In genomic region chr1:66251521-66251920, GRCh38 we compare ENCODE assay signal across 13 cellular contexts.
DNase-seq lines count a peak whose midpoint lies in the region; ATAC-seq, FAIRE-seq and TF ChIP-seq lines count a peak whose summit lies in the region.
"Had no signal": no experiment of that assay in that cellular context is flagged by ENCODE, and none has a peak within 500 bp of the region (broad histone marks: within the 10 kb centered on the region; RNA-seq: fewer than 3 reads in every experiment).

No MANE protein-coding gene starts in this region.

- no peaks in the 10 kb centered on the region for H3K27me3 Mint-ChIP-seq in CD4-positive, CD25-positive, alpha-beta regulatory T cell
- H3K27me3 Mint-ChIP-seq in CD8-positive, alpha-beta T cell (ENCODE audit: low read depth) = no peaks in the 10 kb centered on the region
- H3K27me3 Mint-ChIP-seq in CD4-positive, alpha-beta memory T cell = peaks cover 0 to 2% of the 10 kb centered on the region in 2 donors

- CTCF ChIA-PET in CD8-positive, alpha-beta T cell (lab: Charles Lee) = interaction anchor here (0.5 to 23.9 kb wide), 15 partner anchors 9 to 291 kb away, joined by 3 to 677 read pairs (median 5); no protein-coding TSS in a partner anchor
- CTCF ChIA-PET in CD4-positive, alpha-beta memory T cell (lab: Charles Lee; ENCODE audit: partially characterized antibody) = interaction anchor here (0.8 to 30.4 kb wide), 14 partner anchors 8 to 296 kb away, joined by 3 to 874 read pairs (median 9); no protein-coding TSS in a partner anchor

- H3K9me3 ChIP-seq in CD4-positive, CD25-positive, alpha-beta regulatory T cell (ENCODE audit: control insufficient read depth in 2 of 2, low read length in 2 of 2) = no peaks in the 10 kb centered on the region
- H3K9me3 ChIP-seq in CD8-positive, alpha-beta T cell (ENCODE audit: low read length) = no peaks in the 10 kb centered on the region
- no peaks in the 10 kb centered on the region for H3K9me3 ChIP-seq in CD4-positive, alpha-beta memory T cell (ENCODE audit: control insufficient read depth in 1 of 2, low read length in 2 of 2)

- H3K27me3 ChIP-seq in CD4-positive, CD25-positive, alpha-beta regulatory T cell (ENCODE audit: control insufficient read depth, insufficient read depth, low read length) = no peaks in the 10 kb centered on the region
- H3K27me3 ChIP-seq in bronchial epithelial cell (ENCODE audit: control insufficient read depth, insufficient read depth, low read length) = no peaks in the 10 kb centered on the region
- no peaks in the 10 kb centered on the region for H3K27me3 ChIP-seq in CD8-positive, alpha-beta T cell (ENCODE audit: insufficient read depth, low read length)
- H3K27me3 ChIP-seq in CD4-positive, alpha-beta memory T cell (ENCODE audit: insufficient read depth, low read length) = no peaks in the 10 kb centered on the region

- no peak for TF ChIP-seq CTCF in bronchial epithelial cell (IDR thresholded peaks at IDR 0.05; ENCODE audit: insufficient read depth, low read length, severe bottlenecking)
- TF ChIP-seq CTCF in CD8-positive, alpha-beta T cell (IDR thresholded peaks at IDR 0.05) = no peak

- peaks cover 14% of the 10 kb centered on the region for H3K4me1 ChIP-seq in CD4-positive, CD25-positive, alpha-beta regulatory T cell (ENCODE audit: control insufficient read depth, insufficient read depth, low read length, poor library complexity, severe bottlenecking)
- peaks cover 11% of the 10 kb centered on the region for H3K4me1 ChIP-seq in CD8-positive, alpha-beta T cell (ENCODE audit: insufficient read depth, low read length)
- H3K4me1 ChIP-seq in CD4-positive, alpha-beta memory T cell (ENCODE audit: insufficient read depth, low read length) = peaks cover 45% of the 10 kb centered on the region

- peak overlapping the region; percentile 2 to 61 (median 46) for H3K27ac Mint-ChIP-seq in CD4-positive, CD25-positive, alpha-beta regulatory T cell
- no peak overlapping the region for H3K27ac Mint-ChIP-seq in CD8-positive, alpha-beta T cell
- peak overlapping the region in 3 of 7 donors; percentile 32 to 68 (median 67) for H3K27ac Mint-ChIP-seq in CD4-positive, alpha-beta memory T cell
- H3K27ac Mint-ChIP-seq: type B pancreatic cell had no signal

- H3K36me3 ChIP-seq in CD4-positive, CD25-positive, alpha-beta regulatory T cell (ENCODE audit: control insufficient read depth, insufficient read depth, low read length) = no peaks in the 10 kb centered on the region
- no peaks in the 10 kb centered on the region for H3K36me3 ChIP-seq in bronchial epithelial cell (ENCODE audit: control insufficient read depth, insufficient read depth, low read length)
- H3K36me3 ChIP-seq in CD8-positive, alpha-beta T cell (ENCODE audit: insufficient read depth, low read length) = no peaks in the 10 kb centered on the region
- H3K36me3 ChIP-seq in CD4-positive, alpha-beta memory T cell (ENCODE audit: insufficient read depth, low read length) = no peaks in the 10 kb centered on the region

- intact Hi-C loops in CD8-positive, alpha-beta T cell (cut with DNase I, micrococcal nuclease) = loop anchor here in 1 of 2 experiments (5.0 kb wide), 1 partner anchor 106 kb away; no protein-coding TSS in a partner anchor
- intact Hi-C loops in CD4-positive, alpha-beta memory T cell (cut with micrococcal nuclease) = loop anchor here (5.0 kb wide), 1 partner anchor 251 kb away; no protein-coding TSS in a partner anchor

- no peaks in the 10 kb centered on the region for H3K9me3 Mint-ChIP-seq in CD4-positive, CD25-positive, alpha-beta regulatory T cell
- no peaks in the 10 kb centered on the region for H3K9me3 Mint-ChIP-seq in CD8-positive, alpha-beta T cell
- peaks cover 0 to 4% (median 0%) of the 10 kb centered on the region in 8 donors for H3K9me3 Mint-ChIP-seq in CD4-positive, alpha-beta memory T cell
- H3K9me3 Mint-ChIP-seq: IgD-negative memory B cell, type B pancreatic cell had no signal

- no peak overlapping the region for H3K4me3 Mint-ChIP-seq in CD4-positive, CD25-positive, alpha-beta regulatory T cell
- H3K4me3 Mint-ChIP-seq in CD8-positive, alpha-beta T cell = no peak overlapping the region
- H3K4me3 Mint-ChIP-seq in CD4-positive, alpha-beta memory T cell = no peak overlapping the region
- H3K4me3 Mint-ChIP-seq: IgD-negative memory B cell, type B pancreatic cell had no signal

- H3K4me3 ChIP-seq in CD4-positive, CD25-positive, alpha-beta regulatory T cell (ENCODE audit: low read depth, low read length) = no peak overlapping the region
- H3K4me3 ChIP-seq in bronchial epithelial cell (ENCODE audit: low read depth, low read length) = no peak overlapping the region
- H3K4me3 ChIP-seq in CD8-positive, alpha-beta T cell (ENCODE audit: low read depth, low read length) = no peak overlapping the region
- no peak overlapping the region for H3K4me3 ChIP-seq in CD4-positive, alpha-beta memory T cell (ENCODE audit: low read length in 2 of 2)

- FAIRE-seq in GM19239 (lab: Jason Lieb, UNC) = peak; percentile 79
- FAIRE-seq in bronchial epithelial cell (lab: Jason Lieb, UNC) = no peak
- FAIRE-seq: keratinocyte had no signal

- POLR2A ChIA-PET in CD8-positive, alpha-beta T cell (lab: Charles Lee) = interaction anchor here (1.2 to 4.5 kb wide), 3 partner anchors 24 to 194 kb away, joined by 3 to 18 read pairs (median 4); no protein-coding TSS in a partner anchor
- POLR2A ChIA-PET in CD4-positive, alpha-beta memory T cell (lab: Charles Lee; ENCODE audit: partially characterized antibody) = interaction anchor here (0.9 to 5.4 kb wide), 5 partner anchors 81 to 199 kb away, joined by 3 to 56 read pairs (median 6); no protein-coding TSS in a partner anchor

- H3K36me3 Mint-ChIP-seq in CD4-positive, CD25-positive, alpha-beta regulatory T cell = no peaks in the 10 kb centered on the region
- H3K36me3 Mint-ChIP-seq in CD8-positive, alpha-beta T cell = no peaks in the 10 kb centered on the region
- no peaks in the 10 kb centered on the region for H3K36me3 Mint-ChIP-seq in CD4-positive, alpha-beta memory T cell
- H3K36me3 Mint-ChIP-seq: type B pancreatic cell had no signal

- peak in 1 of 3 donors; percentile 47 for DNase-seq in CD4-positive, CD25-positive, alpha-beta regulatory T cell
- no peak for DNase-seq in GM19239 (ENCODE audit: insufficient read length, low spot score)
- DNase-seq in MV-4-11 (lab: John Stamatoyannopoulos, UW) = peak; percentile 99
- DNase-seq in bronchial epithelial cell (ENCODE audit: low read depth) = peak; percentile 42
- no peak for DNase-seq in NCI-H2029 (lab: John Stamatoyannopoulos, UW)
- no peak for DNase-seq in CD8-positive, alpha-beta T cell
- DNase-seq in dermis blood vessel endothelial cell = no peak
- DNase-seq in CD4-positive, alpha-beta memory T cell = no peak
- DNase-seq: activated CD4-positive, alpha-beta T cell treated with anti-CD3 and anti-CD28 coated beads for 4 hours; NCI-H774 had no signal

- no peak overlapping the region for H3K27ac ChIP-seq in CD4-positive, CD25-positive, alpha-beta regulatory T cell (ENCODE audit: insufficient read depth, low read length, poor library complexity, severe bottlenecking)
- no peak overlapping the region for H3K27ac ChIP-seq in CD8-positive, alpha-beta T cell (ENCODE audit: low read depth, low read length)
- H3K27ac ChIP-seq in CD4-positive, alpha-beta memory T cell (ENCODE audit: low read depth, low read length) = no peak overlapping the region

- peak in 1 of 2 donors; percentile 27 for ATAC-seq in CD4-positive, CD25-positive, alpha-beta regulatory T cell (ENCODE audit: low read depth in 2 of 2)
- ATAC-seq in CD8-positive, alpha-beta T cell = no peak

- peaks cover 7 to 41% (median 30%) of the 10 kb centered on the region in 4 donors for H3K4me1 Mint-ChIP-seq in CD4-positive, CD25-positive, alpha-beta regulatory T cell
- peaks cover 26% of the 10 kb centered on the region for H3K4me1 Mint-ChIP-seq in CD8-positive, alpha-beta T cell (ENCODE audit: low read depth)
- peaks cover 5 to 41% (median 29%) of the 10 kb centered on the region in 4 donors for H3K4me1 Mint-ChIP-seq in CD4-positive, alpha-beta memory T cell

Comparison
In these comparisons a context has a peak if more than half of its experiments do, and no peak if none do; other contexts are left out.
1. DNase-seq: peak in MV-4-11 (single experiment) and bronchial epithelial cell (single experiment); none in GM19239 (single experiment), NCI-H2029 (single experiment), CD8-positive, alpha-beta T cell (0 of 7), dermis blood vessel endothelial cell (single experiment) and CD4-positive, alpha-beta memory T cell (0 of 5).